In genomic region chr11:2899080-2899783, GRCh38 we compare ENCODE assay signal across 9 cellular contexts. TPM values are rescaled to one million over a fixed set of nuclear protein-coding genes. Genes with fewer than 3 reads are reported as not detected.
DNase-seq lines count a peak whose midpoint lies in the region; ATAC-seq and TF ChIP-seq lines count a peak whose summit lies in the region.
"Had no signal": no experiment of that assay in that cellular context is flagged by ENCODE, and none has a peak within 500 bp of the region (broad histone marks: within the 10 kb centered on the region; RNA-seq: fewer than 3 reads in every experiment).

No MANE protein-coding gene starts in this region.

- TF ChIP-seq CTCF in right lobe of liver (IDR thresholded peaks at IDR 0.05) (no peak), transverse colon (IDR thresholded peaks at IDR 0.05) (no peak)

- no peaks in the 10 kb centered on the region for H3K27me3 Mint-ChIP-seq in activated CD4-positive, alpha-beta T cell treated with anti-CD3 and anti-CD28 coated beads, Interleukin-2, amount 10 ng/mL, durations not matched to agents 7 days and 5 days
- H3K27me3 Mint-ChIP-seq in activated T-helper 17 cell treated with anti-CD3 and anti-CD28 coated beads, Interleukin-2, amount 50 U/mL, for 72 hours, result no peaks in the 10 kb centered on the region

- H3F3A ChIP-seq in GM23248 (ENCODE audit: insufficient read depth), result no peaks in the 10 kb centered on the region

- peak overlapping the region; percentile 40 to 69 (median 61) for H3K27ac ChIP-seq in right lobe of liver
- peak overlapping the region; percentile 55 to 74 (median 60) for H3K27ac ChIP-seq in transverse colon
- H3K27ac ChIP-seq in GM23248, result no peak overlapping the region

- H3K9me3 Mint-ChIP-seq in activated CD4-positive, alpha-beta T cell treated with anti-CD3 and anti-CD28 coated beads, Interleukin-2, amount 10 ng/mL, durations not matched to agents 7 days and 5 days, result no peaks in the 10 kb centered on the region
- H3K9me3 Mint-ChIP-seq in activated T-helper 17 cell treated with anti-CD3 and anti-CD28 coated beads, Interleukin-2, amount 50 U/mL, for 72 hours, result no peaks in the 10 kb centered on the region

- H3K9me3 ChIP-seq in right lobe of liver, result no peaks in the 10 kb centered on the region
- no peaks in the 10 kb centered on the region for H3K9me3 ChIP-seq in transverse colon
- H3K9me3 ChIP-seq in GM23248 (ENCODE audit: low read depth), result no peaks in the 10 kb centered on the region

- WGBS in right lobe of liver (ENCODE audit: insufficient coverage, low coverage, low lambda C conversion rate, missing lambda C conversion rate), result 57% methylated on average over 11 of the region's 13 CpGs
- WGBS in transverse colon (ENCODE audit: low coverage in 1 of 2), 2 donors, result 54 to 79% methylated on average over 7 to 13 of the region's 13 CpGs
- 88 to 89% methylated on average over 13 of the region's 13 CpGs for WGBS in GM23248 (ENCODE audit: low coverage in 1 of 2, low lambda C conversion rate in 2 of 2, missing lambda C conversion rate in 2 of 2), 2 experiments

- no peak for ATAC-seq in activated T-helper 17 cell treated with anti-CD3 and anti-CD28 coated beads, Interleukin-2, amount 50 U/mL, for 72 hours (replicated peaks)
- ATAC-seq in right lobe of liver (no peak), GM21576 (IDR thresholded peaks at IDR 0.05; ENCODE audit: unreplicated experiment) (no peak), GM21825 (IDR thresholded peaks at IDR 0.05; ENCODE audit: unreplicated experiment) (no peak)
- ATAC-seq: left colon had no signal

- in situ Hi-C loops in transverse colon (cut with MboI; ENCODE audit: low pct_ligation_motif_present in 1 of 4, low pct_unique_long_range_greater_than_20kb in 1 of 4, low sequenced_read_pairs in 3 of 4) (loop anchor here (5.0 to 25.0 kb wide), 5 partner anchors 462 to 587 kb away; partner anchors contain the start of genes C11orf21 (in 1 of the 4), KCNQ1 (in 1 of the 4), TRPM5 (in 1 of the 4) and TSPAN32 (in 1 of the 4)), GM23248 (cut with MboI) (loop anchor here (10.0 to 25.0 kb wide), 3 partner anchors 464 to 712 kb away; partner anchors contain the start of genes C11orf21 and TSPAN32)

- H3K9ac ChIP-seq in GM23248, result no peak overlapping the region

- intact Hi-C loops in right lobe of liver (cut with DNase I), result no loop called here
- intact Hi-C loops in transverse colon (cut with DNase I; ENCODE audit: low total_unique reads), result loop anchor here (10.0 kb wide), 1 partner anchor 474 kb away; no protein-coding TSS in a partner anchor

- H3K79me2 ChIP-seq in GM23248 (ENCODE audit: insufficient read depth), result no peaks in the 10 kb centered on the region

- H3K4me3 ChIP-seq in right lobe of liver, result no peak overlapping the region
- H3K4me3 ChIP-seq in transverse colon, result no peak overlapping the region
- H3K4me3 ChIP-seq in GM23248, result no peak overlapping the region

- CTCF ChIA-PET in activated CD4-positive, alpha-beta T cell treated with anti-CD3 and anti-CD28 coated beads, Interleukin-2, amount 10 ng/mL, durations not matched to agents 7 days and 5 days (lab: Charles Lee), result interaction anchor here (1.7 kb wide), 1 partner anchor 12 kb away, joined by 7 read pairs; no protein-coding TSS in a partner anchor

- no peak for TF ChIP-seq POLR2A in right lobe of liver (IDR thresholded peaks at IDR 0.05)
- no peak for TF ChIP-seq POLR2A in transverse colon (IDR thresholded peaks at IDR 0.05)

- H3K4me1 Mint-ChIP-seq in activated CD4-positive, alpha-beta T cell treated with anti-CD3 and anti-CD28 coated beads, Interleukin-2, amount 10 ng/mL, durations not matched to agents 7 days and 5 days, result peaks cover 53% of the 10 kb centered on the region
- H3K4me1 Mint-ChIP-seq in activated T-helper 17 cell treated with anti-CD3 and anti-CD28 coated beads, Interleukin-2, amount 50 U/mL, for 72 hours, result peaks cover 27% of the 10 kb centered on the region

- no peaks in the 10 kb centered on the region for H3K9me2 ChIP-seq in GM23248 (ENCODE audit: insufficient read depth)

- H3K36me3 Mint-ChIP-seq in activated CD4-positive, alpha-beta T cell treated with anti-CD3 and anti-CD28 coated beads, Interleukin-2, amount 10 ng/mL, durations not matched to agents 7 days and 5 days (ENCODE audit: low read depth), result no peaks in the 10 kb centered on the region
- no peaks in the 10 kb centered on the region for H3K36me3 Mint-ChIP-seq in activated T-helper 17 cell treated with anti-CD3 and anti-CD28 coated beads, Interleukin-2, amount 50 U/mL, for 72 hours (ENCODE audit: low read depth)

- H3K27ac Mint-ChIP-seq in activated CD4-positive, alpha-beta T cell treated with anti-CD3 and anti-CD28 coated beads, Interleukin-2, amount 10 ng/mL, durations not matched to agents 7 days and 5 days, result peak overlapping the region; percentile 79
- H3K27ac Mint-ChIP-seq in activated T-helper 17 cell treated with anti-CD3 and anti-CD28 coated beads, Interleukin-2, amount 50 U/mL, for 72 hours, result peak overlapping the region; percentile 90

- no peak for TF ChIP-seq EP300 in transverse colon (IDR thresholded peaks at IDR 0.05; ENCODE audit: low read depth)

- H3K27me3 ChIP-seq in right lobe of liver (no peaks in the 10 kb centered on the region), transverse colon (no peaks in the 10 kb centered on the region), GM23248 (replicated peaks; ENCODE audit: insufficient read depth) (no peaks in the 10 kb centered on the region)

- H3K36me3 ChIP-seq in right lobe of liver (no peaks in the 10 kb centered on the region), transverse colon (no peaks in the 10 kb centered on the region), GM23248 (ENCODE audit: low read depth) (no peaks in the 10 kb centered on the region)

- no peak overlapping the region for H3K4me2 ChIP-seq in GM23248 (ENCODE audit: unreplicated experiment)

- H3K4me3 Mint-ChIP-seq in activated CD4-positive, alpha-beta T cell treated with anti-CD3 and anti-CD28 coated beads, Interleukin-2, amount 10 ng/mL, durations not matched to agents 7 days and 5 days, result no peak overlapping the region
- H3K4me3 Mint-ChIP-seq in activated T-helper 17 cell treated with anti-CD3 and anti-CD28 coated beads, Interleukin-2, amount 50 U/mL, for 72 hours, result peak overlapping the region; percentile 80

- no peak overlapping the region for H2AFZ ChIP-seq in GM23248

- no peak for DNase-seq in activated CD4-positive, alpha-beta T cell treated with anti-CD3 and anti-CD28 coated beads, Interleukin-2, amount 10 ng/mL, durations not matched to agents 7 days and 5 days
- DNase-seq in activated CD4-positive, alpha-beta T cell treated with anti-CD3 and anti-CD28 coated beads for 4 hours, result no peak
- DNase-seq in right lobe of liver (peak in 1 of 3 donors; percentile 57), transverse colon (no peak), GM23248 (no peak)

- H3K4me1 ChIP-seq in right lobe of liver (peaks cover 0 to 12% (median 5%) of the 10 kb centered on the region in 4 donors), transverse colon (peaks cover 0 to 46% (median 18%) of the 10 kb centered on the region in 4 donors), GM23248 (ENCODE audit: insufficient read depth) (peaks cover 10% of the 10 kb centered on the region)

- POLR2A ChIA-PET in activated CD4-positive, alpha-beta T cell treated with anti-CD3 and anti-CD28 coated beads, Interleukin-2, amount 10 ng/mL, durations not matched to agents 7 days and 5 days (lab: Charles Lee), result no interaction called here

- H4K20me1 ChIP-seq in GM23248 (ENCODE audit: insufficient read depth), result no peaks in the 10 kb centered on the region

RNA-seq across cellular contexts. Expression of gene CDKN1C, which starts 13.7 kb away (rescaled TPM):
- under 1 TPM; 0.29 to 0.40 TPM for total RNA-seq in activated CD4-positive, alpha-beta T cell treated with anti-CD3 and anti-CD28 coated beads, Interleukin-2, amount 10 ng/mL, durations not matched to agents 7 days and 5 days
- total RNA-seq in activated T-helper 17 cell treated with anti-CD3 and anti-CD28 coated beads, Interleukin-2, amount 50 U/mL, for 72 hours, result 10 to 100 TPM in 1 of 2 donors, under 1 TPM in 1; 0.58 to 34.8 TPM
- total RNA-seq in right lobe of liver, result 1 to 10 TPM; 2.2 to 8.0 (median 3.6) TPM
- total RNA-seq in transverse colon, result 10 to 100 TPM; 12.4 to 40.0 (median 27.7) TPM
- 0.43 TPM in 1 of 2 replicates, not detected in the other for total RNA-seq in GM23248 (2014; rRNA removed; shearing (Covaris generic))
- 0.38 and 1.2 TPM in 2 replicates for polyA plus RNA-seq in GM23248 (2016; fragmentation: Nextera tagmentation; extraction: Ambion mirVana)

RNA-seq across cellular contexts. Expression of gene PHLDA2, which starts 30.0 kb away (rescaled TPM):
- total RNA-seq in activated CD4-positive, alpha-beta T cell treated with anti-CD3 and anti-CD28 coated beads, Interleukin-2, amount 10 ng/mL, durations not matched to agents 7 days and 5 days, result under 1 TPM; 0.35 to 0.45 TPM
- 1 to 10 TPM; 5.6 to 9.1 TPM for total RNA-seq in activated T-helper 17 cell treated with anti-CD3 and anti-CD28 coated beads, Interleukin-2, amount 50 U/mL, for 72 hours
- total RNA-seq in right lobe of liver, result 10 to 100 TPM in 2 of 6 experiments, 1 to 10 TPM in 1, under 1 TPM in 2, not detected in 1; 0.51 to 12.7 (median 5.9) TPM
- total RNA-seq in transverse colon, result 10 to 100 TPM in 1 of 4 donors, 1 to 10 TPM in 1, not detected in 2; 8.2 to 16.2 TPM
- total RNA-seq in GM23248 (2014; rRNA removed; shearing (Covaris generic)), result 11.7 and 16.8 TPM in 2 replicates
- 64.4 and 66.0 TPM in 2 replicates for polyA plus RNA-seq in GM23248 (2016; fragmentation: Nextera tagmentation; extraction: Ambion mirVana)
